ENCODE assay signal across 8 cellular contexts in genomic region chrX:150486011-150486410, GRCh38.
DNase-seq lines count a peak whose midpoint lies in the region; ATAC-seq and TF ChIP-seq lines count a peak whose summit lies in the region.

No MANE protein-coding gene starts in this region.

- intact Hi-C loops in CD4-positive, alpha-beta memory T cell (cut with micrococcal nuclease), result loop anchor here (1.0 to 5.0 kb wide), 3 partner anchors 86 to 121 kb away; no protein-coding TSS in a partner anchor
- intact Hi-C loops in heart left ventricle (cut with DNase I), result loop anchor here in 8 of 10 donors (5.0 to 10.0 kb wide), 7 partner anchors 111 to 531 kb away; partner anchors contain the start of gene MAMLD1 (in 1 of the 8)

- ATAC-seq in heart left ventricle, result peak in 3 of 4 donors; percentile 64 to 73 (median 68)

- no peak overlapping the region for H3K27ac Mint-ChIP-seq in CD4-positive, alpha-beta memory T cell
- no peak overlapping the region for H3K27ac Mint-ChIP-seq in activated naive CD4-positive, alpha-beta T cell treated with anti-CD3 and anti-CD28 coated beads, Interleukin-2, amount 10 ng/mL, durations not matched to agents 7 days and 5 days

- no peak overlapping the region for H3K27ac ChIP-seq in CD4-positive, alpha-beta memory T cell (ENCODE audit: low read depth, low read length)
- H3K27ac ChIP-seq in GM23248, result no peak overlapping the region
- no peak overlapping the region for H3K27ac ChIP-seq in heart left ventricle

- CTCF ChIA-PET in CD4-positive, alpha-beta memory T cell (lab: Charles Lee; ENCODE audit: partially characterized antibody), result interaction anchor here (1.0 to 2.8 kb wide), 12 partner anchors 7 to 124 kb away, joined by 3 to 15 read pairs (median 6); partner anchors contain the start of gene MAMLD1
- CTCF ChIA-PET in activated naive CD4-positive, alpha-beta T cell treated with anti-CD3 and anti-CD28 coated beads, Interleukin-2, amount 10 ng/mL, durations not matched to agents 7 days and 5 days (lab: Charles Lee), result interaction anchor here (0.6 to 9.5 kb wide), 5 partner anchors 9 to 121 kb away, joined by 3 to 96 read pairs (median 7); partner anchors contain the start of gene MAMLD1

- peaks cover 17% of the 10 kb centered on the region for H3K4me1 ChIP-seq in CD4-positive, alpha-beta memory T cell (ENCODE audit: insufficient read depth, low read length)
- peaks cover 8% of the 10 kb centered on the region; the same call in 1 of the 2 replicates for H3K4me1 ChIP-seq in GM23248 (ENCODE audit: insufficient read depth)
- no peaks in the 10 kb centered on the region for H3K4me1 ChIP-seq in heart left ventricle

- no peak overlapping the region for H3K4me2 ChIP-seq in GM23248 (ENCODE audit: unreplicated experiment)

- POLR2A ChIA-PET in CD4-positive, alpha-beta memory T cell (lab: Charles Lee; ENCODE audit: partially characterized antibody), result no interaction called here

- H3K4me1 Mint-ChIP-seq in CD4-positive, alpha-beta memory T cell, result peaks cover 0 to 14% (median 6%) of the 10 kb centered on the region in 4 donors
- peaks cover 41% of the 10 kb centered on the region for H3K4me1 Mint-ChIP-seq in activated naive CD4-positive, alpha-beta T cell treated with anti-CD3 and anti-CD28 coated beads, Interleukin-2, amount 10 ng/mL, durations not matched to agents 7 days and 5 days

- H3K36me3 Mint-ChIP-seq in CD4-positive, alpha-beta memory T cell, result no peaks in the 10 kb centered on the region
- peaks cover 8% of the 10 kb centered on the region for H3K36me3 Mint-ChIP-seq in activated naive CD4-positive, alpha-beta T cell treated with anti-CD3 and anti-CD28 coated beads, Interleukin-2, amount 10 ng/mL, durations not matched to agents 7 days and 5 days

- peak; percentile 40 to 64 (median 54) for TF ChIP-seq CTCF in heart left ventricle (IDR thresholded peaks at IDR 0.05)

- peak; percentile 41 to 49 (median 45) for DNase-seq in CD4-positive, alpha-beta memory T cell
- DNase-seq in GM23248 (peak; percentile 74), RPMI7951 (ENCODE audit: low read depth) (peak; percentile 58), heart left ventricle (peak in 4 of 5 donors; percentile 22 to 57 (median 40)), smooth muscle cell of the brain vasculature (ENCODE audit: low read depth, low spot score) (peak; percentile 21), NCI-H446 treated with DMSO at 0.1 percent for 48 hours (lab: John Stamatoyannopoulos, UW) (no peak), LoVo (ENCODE audit: low spot score) (no peak)
- peak; percentile 67 for DNase-seq in activated naive CD4-positive, alpha-beta T cell treated with anti-CD3 and anti-CD28 coated beads, Interleukin-2, amount 10 ng/mL, durations not matched to agents 7 days and 5 days

- no peaks in the 10 kb centered on the region for H3K27me3 Mint-ChIP-seq in CD4-positive, alpha-beta memory T cell
- H3K27me3 Mint-ChIP-seq in activated naive CD4-positive, alpha-beta T cell treated with anti-CD3 and anti-CD28 coated beads, Interleukin-2, amount 10 ng/mL, durations not matched to agents 7 days and 5 days, result no peaks in the 10 kb centered on the region

- H3K9me2 ChIP-seq in GM23248 (ENCODE audit: insufficient read depth), result no peaks in the 10 kb centered on the region

- no peak for TF ChIP-seq POLR2A in heart left ventricle (IDR thresholded peaks at IDR 0.05)

- H3K79me2 ChIP-seq in GM23248 (ENCODE audit: insufficient read depth), result no peaks in the 10 kb centered on the region

- H3K9me3 ChIP-seq in CD4-positive, alpha-beta memory T cell (ENCODE audit: control insufficient read depth in 1 of 2, low read length in 2 of 2), result no peaks in the 10 kb centered on the region
- H3K9me3 ChIP-seq in GM23248 (ENCODE audit: low read depth), result no peaks in the 10 kb centered on the region
- H3K9me3 ChIP-seq in heart left ventricle, result no peaks in the 10 kb centered on the region

- H3K4me3 ChIP-seq in CD4-positive, alpha-beta memory T cell (ENCODE audit: low read length in 2 of 2), result no peak overlapping the region
- H3K4me3 ChIP-seq in GM23248, result no peak overlapping the region
- H3K4me3 ChIP-seq in heart left ventricle, result no peak overlapping the region

- H3K9me3 Mint-ChIP-seq in CD4-positive, alpha-beta memory T cell, result no peaks in the 10 kb centered on the region
- no peaks in the 10 kb centered on the region for H3K9me3 Mint-ChIP-seq in activated naive CD4-positive, alpha-beta T cell treated with anti-CD3 and anti-CD28 coated beads, Interleukin-2, amount 10 ng/mL, durations not matched to agents 7 days and 5 days

- H3K27me3 ChIP-seq in CD4-positive, alpha-beta memory T cell (ENCODE audit: insufficient read depth, low read length), result no peaks in the 10 kb centered on the region
- H3K27me3 ChIP-seq in GM23248 (replicated peaks; ENCODE audit: insufficient read depth), result no peaks in the 10 kb centered on the region
- no peaks in the 10 kb centered on the region for H3K27me3 ChIP-seq in heart left ventricle

- 96% methylated on average over 3 of the region's 3 CpGs for WGBS in GM23248 (ENCODE audit: low coverage in 1 of 2, low lambda C conversion rate in 2 of 2, missing lambda C conversion rate in 2 of 2), 2 experiments
- 58 to 76% (median 67%) methylated on average over 3 of the region's 3 CpGs for WGBS in heart left ventricle, 4 donors

- no peak overlapping the region for H3K9ac ChIP-seq in GM23248

- H4K20me1 ChIP-seq in GM23248 (ENCODE audit: insufficient read depth), result no peaks in the 10 kb centered on the region

- H3K4me3 Mint-ChIP-seq in CD4-positive, alpha-beta memory T cell, result no peak overlapping the region
- H3K4me3 Mint-ChIP-seq in activated naive CD4-positive, alpha-beta T cell treated with anti-CD3 and anti-CD28 coated beads, Interleukin-2, amount 10 ng/mL, durations not matched to agents 7 days and 5 days, result no peak overlapping the region

- in situ Hi-C loops in GM23248 (cut with MboI), result loop anchor here (25.0 kb wide), 1 partner anchor 524 kb away; no protein-coding TSS in a partner anchor

- H2AFZ ChIP-seq in GM23248, result no peak overlapping the region

- H3F3A ChIP-seq in GM23248 (ENCODE audit: insufficient read depth), result peaks cover 6% of the 10 kb centered on the region; the same call in 1 of the 2 replicates

- H3K36me3 ChIP-seq in CD4-positive, alpha-beta memory T cell (ENCODE audit: insufficient read depth, low read length), result no peaks in the 10 kb centered on the region
- H3K36me3 ChIP-seq in GM23248 (ENCODE audit: low read depth) (no peaks in the 10 kb centered on the region), heart left ventricle (no peaks in the 10 kb centered on the region)

Comparison
In these comparisons a context has a peak if more than half of its experiments do, and no peak if none do; other contexts are left out.
1. DNase-seq: peak in CD4-positive, alpha-beta memory T cell (5 of 5), GM23248 (single experiment), RPMI7951 (single experiment), activated naive CD4-positive, alpha-beta T cell treated with anti-CD3 and anti-CD28 coated beads, Interleukin-2, amount 10 ng/mL, durations not matched to agents 7 days and 5 days (single experiment), heart left ventricle (4 of 5) and smooth muscle cell of the brain vasculature (single experiment); none in NCI-H446 treated with DMSO at 0.1 percent for 48 hours (single experiment) and LoVo (single experiment).